22 cellular contexts compared by ENCODE assay signal in the genomic region with DNA sequence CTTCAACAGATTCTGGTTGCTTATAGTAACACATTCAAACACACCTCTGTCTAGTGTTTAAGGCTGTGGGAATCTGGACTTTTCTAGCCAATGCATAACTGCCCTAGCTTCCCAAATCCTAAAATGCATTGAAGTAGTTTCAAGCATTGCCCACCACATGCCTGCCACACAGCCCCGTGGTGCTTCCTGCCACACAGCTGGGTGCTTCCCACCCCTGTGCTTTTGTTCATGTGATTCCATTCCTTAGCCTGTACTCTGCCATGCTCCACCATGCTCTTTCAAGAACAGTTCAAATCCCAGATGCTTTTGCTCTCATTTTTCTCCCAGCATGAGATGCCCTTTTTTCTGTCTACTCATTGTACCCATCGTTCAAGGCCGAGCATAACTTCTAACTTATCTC. TPM values are rescaled to one million over a fixed set of nuclear protein-coding genes. Genes with fewer than 3 reads are reported as not detected.
A peak's percentile ranks its signal among the peaks of the same experiment; 100 is the strongest.
DNase-seq lines count a peak whose midpoint lies in the region; ATAC-seq and TF ChIP-seq lines count a peak whose summit lies in the region.
"Had no signal": no experiment of that assay in that cellular context is flagged by ENCODE, and none has a peak within 500 bp of the region (broad histone marks: within the 10 kb centered on the region; RNA-seq: fewer than 3 reads in every experiment).

No MANE protein-coding gene starts in this region.

- peaks cover 20% of the 10 kb centered on the region for H3K79me2 ChIP-seq in Loucy (ENCODE audit: insufficient read depth, low read length)

- peak overlapping the region in 3 of 4 donors; percentile 3 to 79 (median 5) for H3K4me3 Mint-ChIP-seq in CD4-positive, CD25-positive, alpha-beta regulatory T cell
- H3K4me3 Mint-ChIP-seq in endodermal cell = no peak overlapping the region
- no peak overlapping the region for H3K4me3 Mint-ChIP-seq in stimulated activated naive B cell treated with anti-CD40 and anti-IgM and Interleukin-4, amounts not matched to agents 10 μg/mL and 1 μg/mL and 100 μg/mL, for 72 hours

- no peaks in the 10 kb centered on the region for H3F3A ChIP-seq in Loucy (ENCODE audit: low read depth)

- no peak overlapping the region for H3K4me2 ChIP-seq in Loucy (ENCODE audit: low read depth, low read length, poor library complexity, severe bottlenecking)
- H3K4me2 ChIP-seq: BLaER1 treated with 17β-estradiol and CSF1 and Interleukin-3, amounts not matched to agents 10 nM and 100 nM had no signal

- H3K9me3 Mint-ChIP-seq in CD4-positive, CD25-positive, alpha-beta regulatory T cell = peaks cover 0 to under 1% (median 0%) of the 10 kb centered on the region in 7 donors
- H3K9me3 Mint-ChIP-seq in endodermal cell = no peaks in the 10 kb centered on the region
- H3K9me3 Mint-ChIP-seq in stimulated activated naive B cell treated with anti-CD40 and anti-IgM and Interleukin-4, amounts not matched to agents 10 μg/mL and 1 μg/mL and 100 μg/mL, for 72 hours = peaks cover 0 to 1% of the 10 kb centered on the region in 2 donors

- 33 to 50% methylated on average over 3 of the region's 3 CpGs for WGBS in endodermal cell (ENCODE audit: insufficient coverage in 1 of 2, insufficient read length in 1 of 2), 2 experiments

- no peak for ATAC-seq in CD4-positive, CD25-positive, alpha-beta regulatory T cell (ENCODE audit: low read depth in 2 of 2)
- no peak for ATAC-seq in stimulated activated naive B cell treated with anti-CD40 and anti-IgM and Interleukin-4, amounts not matched to agents 10 μg/mL and 1 μg/mL and 100 μg/mL, for 72 hours (replicated peaks)
- ATAC-seq in HG02678 (IDR thresholded peaks at IDR 0.05; ENCODE audit: unreplicated experiment) = no peak
- ATAC-seq in GM18870 (IDR thresholded peaks at IDR 0.05; ENCODE audit: unreplicated experiment) = no peak
- ATAC-seq: PC-3, SK-N-SH treated with all-trans-retinoic acid at 6 μM for 48 hours had no signal

- DNase-seq in CD4-positive, CD25-positive, alpha-beta regulatory T cell = no peak
- DNase-seq in endodermal cell (peak; percentile 59), right atrium auricular region (ENCODE audit: low spot score) (no peak)
- DNase-seq in stimulated activated naive B cell treated with anti-CD40 and anti-IgM and Interleukin-4, amounts not matched to agents 10 μg/mL and 1 μg/mL and 100 μg/mL, for 72 hours = no peak
- DNase-seq: Calu3, DMS153, GM23248, NCI-H1092, NCI-H1417 treated with DMSO at 0.1 percent for 48 hours, NCI-H187 treated with DMSO at 0.1 percent for 48 hours, NCI-H2171 treated with DMSO at 0.1 percent for 48 hours, NCI-H345, NCI-H510A treated with DMSO at 0.1 percent for 48 hours, NCI-H748 treated with DMSO at 0.1 percent for 48 hours, PC-3 had no signal

- no peaks in the 10 kb centered on the region for H3K27me3 ChIP-seq in CD4-positive, CD25-positive, alpha-beta regulatory T cell (ENCODE audit: control insufficient read depth, insufficient read depth, low read length)
- H3K27me3 ChIP-seq in Loucy (ENCODE audit: insufficient read depth, low read length, poor library complexity, severe bottlenecking) = no peaks in the 10 kb centered on the region
- H3K27me3 ChIP-seq in endodermal cell (ENCODE audit: control insufficient read depth, insufficient read depth, low read length, poor library complexity, severe bottlenecking) = no peaks in the 10 kb centered on the region
- H3K27me3 ChIP-seq in right atrium auricular region = no peaks in the 10 kb centered on the region
- H3K27me3 ChIP-seq: BLaER1 treated with 17β-estradiol and CSF1 and Interleukin-3, amounts not matched to agents 10 nM and 100 nM had no signal

- H3K4me3 ChIP-seq in CD4-positive, CD25-positive, alpha-beta regulatory T cell (ENCODE audit: low read depth, low read length) = no peak overlapping the region
- no peak overlapping the region for H3K4me3 ChIP-seq in Loucy (ENCODE audit: low read length, poor library complexity, severe bottlenecking)
- peak overlapping the region; percentile 94 for H3K4me3 ChIP-seq in endodermal cell (ENCODE audit: low read length)
- H3K4me3 ChIP-seq in right atrium auricular region = no peak overlapping the region
- H3K4me3 ChIP-seq: BLaER1 treated with 17β-estradiol and CSF1 and Interleukin-3, amounts not matched to agents 10 nM and 100 nM; GM23248; HAP-1 had no signal

- H3K36me3 ChIP-seq in CD4-positive, CD25-positive, alpha-beta regulatory T cell (ENCODE audit: control insufficient read depth, insufficient read depth, low read length) = no peaks in the 10 kb centered on the region
- H3K36me3 ChIP-seq in Loucy (ENCODE audit: insufficient read depth, low read length) = no peaks in the 10 kb centered on the region
- H3K36me3 ChIP-seq in endodermal cell (ENCODE audit: control insufficient read depth, insufficient read depth, low read length) = no peaks in the 10 kb centered on the region
- no peaks in the 10 kb centered on the region for H3K36me3 ChIP-seq in right atrium auricular region
- H3K36me3 ChIP-seq: HAP-1 had no signal

- no peaks in the 10 kb centered on the region for H4K20me1 ChIP-seq in Loucy (ENCODE audit: insufficient read depth, low read length, poor library complexity, severe bottlenecking)

- H3K36me3 Mint-ChIP-seq in CD4-positive, CD25-positive, alpha-beta regulatory T cell = peaks cover 3% of the 10 kb centered on the region
- H3K36me3 Mint-ChIP-seq in endodermal cell (ENCODE audit: low read depth) = no peaks in the 10 kb centered on the region
- peaks cover 6 to 10% of the 10 kb centered on the region in 2 donors for H3K36me3 Mint-ChIP-seq in stimulated activated naive B cell treated with anti-CD40 and anti-IgM and Interleukin-4, amounts not matched to agents 10 μg/mL and 1 μg/mL and 100 μg/mL, for 72 hours
- H3K36me3 Mint-ChIP-seq: IgD-negative memory B cell had no signal

- no peak overlapping the region for H3K27ac Mint-ChIP-seq in CD4-positive, CD25-positive, alpha-beta regulatory T cell
- H3K27ac Mint-ChIP-seq in endodermal cell = no peak overlapping the region
- H3K27ac Mint-ChIP-seq in stimulated activated naive B cell treated with anti-CD40 and anti-IgM and Interleukin-4, amounts not matched to agents 10 μg/mL and 1 μg/mL and 100 μg/mL, for 72 hours = peak overlapping the region; percentile 15
- H3K27ac Mint-ChIP-seq: IgD-negative memory B cell had no signal

- H3K9ac ChIP-seq in Loucy (ENCODE audit: low read depth, low read length, poor library complexity, severe bottlenecking) = no peak overlapping the region
- H3K9ac ChIP-seq in endodermal cell (ENCODE audit: extremely low read depth, low read length, poor library complexity, severe bottlenecking) = no peak overlapping the region
- H3K9ac ChIP-seq: BLaER1 treated with 17β-estradiol and CSF1 and Interleukin-3, amounts not matched to agents 10 nM and 100 nM; GM23248 had no signal

- no peak overlapping the region for H3K27ac ChIP-seq in CD4-positive, CD25-positive, alpha-beta regulatory T cell (ENCODE audit: insufficient read depth, low read length, poor library complexity, severe bottlenecking)
- H3K27ac ChIP-seq in endodermal cell (ENCODE audit: low read depth, low read length) = peak overlapping the region; percentile 9
- no peak overlapping the region for H3K27ac ChIP-seq in right atrium auricular region
- H3K27ac ChIP-seq: BLaER1 treated with 17β-estradiol and CSF1 and Interleukin-3, amounts not matched to agents 10 nM and 100 nM; GM23248 had no signal

- no peaks in the 10 kb centered on the region for H3K27me3 Mint-ChIP-seq in CD4-positive, CD25-positive, alpha-beta regulatory T cell
- no peaks in the 10 kb centered on the region for H3K27me3 Mint-ChIP-seq in endodermal cell (ENCODE audit: insufficient read depth)
- no peaks in the 10 kb centered on the region for H3K27me3 Mint-ChIP-seq in stimulated activated naive B cell treated with anti-CD40 and anti-IgM and Interleukin-4, amounts not matched to agents 10 μg/mL and 1 μg/mL and 100 μg/mL, for 72 hours

- H3K9me3 ChIP-seq in CD4-positive, CD25-positive, alpha-beta regulatory T cell (ENCODE audit: control insufficient read depth in 2 of 2, low read length in 2 of 2) = no peaks in the 10 kb centered on the region
- H3K9me3 ChIP-seq in Loucy (ENCODE audit: insufficient read depth, low read depth, low read length) (no peaks in the 10 kb centered on the region), endodermal cell (ENCODE audit: control insufficient read depth, low read length) (no peaks in the 10 kb centered on the region), right atrium auricular region (no peaks in the 10 kb centered on the region)
- H3K9me3 ChIP-seq: HAP-1 had no signal

- peaks cover 22 to 34% (median 30%) of the 10 kb centered on the region in 4 donors for H3K4me1 Mint-ChIP-seq in CD4-positive, CD25-positive, alpha-beta regulatory T cell
- peaks cover 37% of the 10 kb centered on the region for H3K4me1 Mint-ChIP-seq in endodermal cell
- H3K4me1 Mint-ChIP-seq in stimulated activated naive B cell treated with anti-CD40 and anti-IgM and Interleukin-4, amounts not matched to agents 10 μg/mL and 1 μg/mL and 100 μg/mL, for 72 hours = peaks cover 11 to 20% of the 10 kb centered on the region in 2 donors

- TF ChIP-seq CTCF in Loucy (conservative IDR thresholded peaks at IDR 0.05; ENCODE audit: low read length) (no peak), endodermal cell (conservative IDR thresholded peaks at IDR 0.05) (no peak), right atrium auricular region (IDR thresholded peaks at IDR 0.05) (no peak)

- peak overlapping the region; percentile 23; the same call in 1 of the 2 replicates for H2AFZ ChIP-seq in Loucy (ENCODE audit: low read length)

- no peaks in the 10 kb centered on the region for H3K9me2 ChIP-seq in Loucy (replicated peaks; ENCODE audit: low read depth, low read length)

- H3K4me1 ChIP-seq in CD4-positive, CD25-positive, alpha-beta regulatory T cell (ENCODE audit: control insufficient read depth, insufficient read depth, low read length, poor library complexity, severe bottlenecking) = peaks cover 29% of the 10 kb centered on the region
- H3K4me1 ChIP-seq in Loucy (ENCODE audit: insufficient read depth, low read length, poor library complexity, severe bottlenecking) = peaks cover 26% of the 10 kb centered on the region
- H3K4me1 ChIP-seq in endodermal cell (ENCODE audit: control insufficient read depth, insufficient read depth, low read length) = peaks cover 9% of the 10 kb centered on the region
- peaks cover 0 to 27% of the 10 kb centered on the region in 2 donors for H3K4me1 ChIP-seq in right atrium auricular region

RNA-seq across cellular contexts. Expression of gene CMC1, which starts 2.3 kb away (rescaled TPM):
- total RNA-seq in CD4-positive, CD25-positive, alpha-beta regulatory T cell = 9.4 TPM
- 10 to 100 TPM; 43.5 to 50.7 (median 47.8) TPM for polyA plus RNA-seq in CD4-positive, CD25-positive, alpha-beta regulatory T cell
- total RNA-seq in endodermal cell (10 to 100 TPM; 23.8 to 33.6 TPM), right atrium auricular region (10 to 100 TPM; 27.4 to 41.8 TPM)
- polyA plus RNA-seq in endodermal cell (2013, experiment 1 of 2) = 37.4 TPM
- 39.4 TPM for polyA plus RNA-seq in endodermal cell (2013, experiment 2 of 2)

Comparison
In these comparisons a context has a peak if more than half of its experiments do, and no peak if none do; other contexts are left out.
1. H3K4me3 Mint-ChIP-seq: peak in CD4-positive, CD25-positive, alpha-beta regulatory T cell (3 of 4); none in endodermal cell (single experiment) and stimulated activated naive B cell treated with anti-CD40 and anti-IgM and Interleukin-4, amounts not matched to agents 10 μg/mL and 1 μg/mL and 100 μg/mL, for 72 hours (0 of 2).